ENCODE assay signal across 29 cellular contexts in the genomic region with DNA sequence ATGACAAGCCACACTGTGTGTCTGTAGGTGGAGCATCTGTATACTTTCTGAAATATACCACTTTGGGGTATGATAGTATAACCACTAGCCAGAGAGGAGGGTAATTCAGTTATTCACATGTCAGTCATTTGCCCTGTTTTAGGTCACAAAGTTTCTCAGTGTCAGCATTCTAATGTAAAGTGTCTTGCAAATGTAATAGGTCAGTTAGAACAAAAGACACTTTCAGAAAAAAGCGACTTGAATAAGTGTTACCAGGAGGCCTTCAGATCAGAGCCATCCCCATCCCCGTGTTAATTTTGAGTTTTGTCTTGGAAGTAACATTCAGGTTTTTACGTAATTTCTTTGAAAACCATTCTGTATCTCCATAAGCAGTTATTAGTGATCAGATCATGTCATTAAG.
"Had no signal": no experiment of that assay in that cellular context is flagged by ENCODE, and none has a peak within 500 bp of the region (broad histone marks: within the 10 kb centered on the region; RNA-seq: fewer than 3 reads in every experiment).

No MANE protein-coding gene starts in this region.

- H3K27ac ChIP-seq: dorsolateral prefrontal cortex, epithelial cell of prostate, gastrocnemius medialis, pancreas, right lobe of liver, thoracic aorta, tibial nerve, upper lobe of left lung, uterus had no signal

- H3K4me3 ChIP-seq: dorsolateral prefrontal cortex, gastrocnemius medialis, lung, pancreas, right lobe of liver, thoracic aorta, tibial nerve, upper lobe of left lung, uterus had no signal

- H3K9me3 ChIP-seq: gastrocnemius medialis, pancreas, right lobe of liver, thoracic aorta, tibial nerve, upper lobe of left lung, uterus had no signal

- DNase-seq: dorsolateral prefrontal cortex; effector CD4-positive, alpha-beta T cell; foreskin fibroblast; gastrocnemius medialis; head of caudate nucleus; immature natural killer cell; islet precursor cell; kidney glomerular epithelial cell; left colon; left ventricle myocardium superior; natural killer cell; occipital lobe; pancreas; retina; right lobe of liver; small intestine; stimulated activated CD4-positive, alpha-beta T cell treated with anti-CD3 and anti-CD28 coated beads, Interleukin-15, amount 100 ng/mL, for 24 hours; stimulated activated CD4-positive, alpha-beta T cell treated with anti-CD3 and anti-CD28 coated beads, Interleukin-2, amount 100 ng/mL, for 48 hours; stimulated activated naive B cell treated with anti-CD40 and anti-IgM and Interleukin-4, amounts not matched to agents 10 μg/mL and 1 μg/mL and 100 μg/mL, for 72 hours; upper lobe of left lung; uterus had no signal

- H3K27ac Mint-ChIP-seq: immature natural killer cell; memory B cell; natural killer cell; stimulated activated naive B cell treated with anti-CD40 and anti-IgM and Interleukin-4, amounts not matched to agents 10 μg/mL and 1 μg/mL and 100 μg/mL, for 72 hours; stimulated activated naive CD8-positive, alpha-beta T cell treated with anti-CD3 and anti-CD28 coated beads, Interleukin-15, Interleukin-2, amounts not matched to agents 100 ng/mL and 50 ng/mL, for 24 hours had no signal

- H3K4me1 ChIP-seq: gastrocnemius medialis, pancreas, right lobe of liver, tibial nerve, uterus had no signal

- H3K4me3 Mint-ChIP-seq: immature natural killer cell; memory B cell; natural killer cell; stimulated activated naive B cell treated with anti-CD40 and anti-IgM and Interleukin-4, amounts not matched to agents 10 μg/mL and 1 μg/mL and 100 μg/mL, for 72 hours; stimulated activated naive CD8-positive, alpha-beta T cell treated with anti-CD3 and anti-CD28 coated beads, Interleukin-15, Interleukin-2, amounts not matched to agents 100 ng/mL and 50 ng/mL, for 24 hours had no signal

- H3K9me3 Mint-ChIP-seq: immature natural killer cell; memory B cell; natural killer cell; stimulated activated naive B cell treated with anti-CD40 and anti-IgM and Interleukin-4, amounts not matched to agents 10 μg/mL and 1 μg/mL and 100 μg/mL, for 72 hours; stimulated activated naive CD8-positive, alpha-beta T cell treated with anti-CD3 and anti-CD28 coated beads, Interleukin-15, Interleukin-2, amounts not matched to agents 100 ng/mL and 50 ng/mL, for 24 hours had no signal

- ATAC-seq: esophagus mucosa; gastrocnemius medialis; left colon; left ventricle myocardium superior; natural killer cell; pancreas; right lobe of liver; stimulated activated naive B cell treated with anti-CD40 and anti-IgM and Interleukin-4, amounts not matched to agents 10 μg/mL and 1 μg/mL and 100 μg/mL, for 72 hours had no signal

- FAIRE-seq: colon, pancreas, small intestine had no signal

- H3K4me1 Mint-ChIP-seq: memory B cell; natural killer cell; stimulated activated naive B cell treated with anti-CD40 and anti-IgM and Interleukin-4, amounts not matched to agents 10 μg/mL and 1 μg/mL and 100 μg/mL, for 72 hours had no signal

- H3K36me3 ChIP-seq: pancreas, uterus had no signal

- H3K27me3 Mint-ChIP-seq: memory B cell; stimulated activated naive B cell treated with anti-CD40 and anti-IgM and Interleukin-4, amounts not matched to agents 10 μg/mL and 1 μg/mL and 100 μg/mL, for 72 hours; stimulated activated naive CD8-positive, alpha-beta T cell treated with anti-CD3 and anti-CD28 coated beads, Interleukin-15, Interleukin-2, amounts not matched to agents 100 ng/mL and 50 ng/mL, for 24 hours had no signal

- H3K27me3 ChIP-seq: dorsolateral prefrontal cortex, gastrocnemius medialis, pancreas, right lobe of liver, tibial nerve, upper lobe of left lung, uterus had no signal
